28 cellular contexts compared by ENCODE assay signal in the genomic region with DNA sequence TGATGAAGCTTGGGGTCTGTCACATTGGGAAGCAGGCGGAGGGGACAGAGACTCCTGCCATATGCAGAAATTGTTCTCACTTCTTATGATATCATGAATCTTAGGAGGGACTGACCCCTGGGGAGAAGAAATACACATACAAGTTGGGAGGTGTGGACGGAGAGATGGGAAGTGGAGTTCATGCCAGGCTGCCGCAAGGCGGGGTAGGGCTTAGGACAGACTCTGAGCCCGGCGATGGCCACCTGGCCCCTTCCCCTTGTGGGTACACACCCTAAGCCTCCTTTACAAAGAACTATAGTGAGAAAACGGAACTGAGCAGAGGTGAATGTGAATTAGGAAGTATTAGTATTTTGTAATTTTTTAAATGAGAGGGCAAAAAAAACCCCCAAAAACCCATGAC.
"Had no signal": no experiment of that assay in that cellular context is flagged by ENCODE, and none has a peak within 500 bp of the region (broad histone marks: within the 10 kb centered on the region; RNA-seq: fewer than 3 reads in every experiment).

No MANE protein-coding gene starts in this region.

- H3K27ac ChIP-seq: left lung, lower lobe of right lung, pancreas, prostate gland, skin epidermis, spleen, suprapubic skin, thoracic aorta, tibial artery, uterus had no signal

- H3K4me3 Mint-ChIP-seq: immature natural killer cell; naive thymus-derived CD8-positive, alpha-beta T cell; nephron; neural crest cell; stimulated activated effector memory CD8-positive, alpha-beta T cell treated with anti-CD3 and anti-CD28 coated beads, Interleukin-12 subunit alpha, Interleukin-12 subunit beta, amount 100 ng/mL, for 72 hours; stimulated activated naive CD8-positive, alpha-beta T cell treated with anti-CD3 and anti-CD28 coated beads, Interleukin-15, Interleukin-2, amounts not matched to agents 100 ng/mL and 50 ng/mL, for 24 hours; type B pancreatic cell had no signal

- H3K36me3 ChIP-seq: left lung, lower lobe of right lung, pancreas, prostate gland, spleen, suprapubic skin, thoracic aorta, tibial artery, uterus had no signal

- H3K4me1 ChIP-seq: left lung, lower lobe of right lung, pancreas, prostate gland, spleen, suprapubic skin, uterus had no signal

- H3K27me3 ChIP-seq: left lung, pancreas, uterus had no signal

- H3K4me3 ChIP-seq: left lung, lower lobe of right lung, pancreas, prostate gland, skin epidermis, spleen, suprapubic skin, thoracic aorta, tibial artery, uterus had no signal

- H3K9me3 ChIP-seq: left lung, lower lobe of right lung, pancreas, prostate gland, suprapubic skin, thoracic aorta, uterus had no signal

- ATAC-seq: left colon; left lung; lower lobe of right lung; naive thymus-derived CD8-positive, alpha-beta T cell; pancreas; right cardiac atrium; sciatic nerve; stimulated activated effector memory CD8-positive, alpha-beta T cell treated with anti-CD3 and anti-CD28 coated beads, Interleukin-12 subunit alpha, Interleukin-12 subunit beta, amount 100 ng/mL, for 72 hours had no signal

- H3K9me3 Mint-ChIP-seq: type B pancreatic cell had no signal

- H3K4me1 Mint-ChIP-seq: immature natural killer cell; nephron; stimulated activated effector memory CD8-positive, alpha-beta T cell treated with anti-CD3 and anti-CD28 coated beads, Interleukin-12 subunit alpha, Interleukin-12 subunit beta, amount 100 ng/mL, for 72 hours had no signal

- DNase-seq: hypothalamus; immature natural killer cell; kidney; left colon; left lung; lower lobe of right lung; mammary epithelial cell; mesenchymal stem cell; naive thymus-derived CD8-positive, alpha-beta T cell; nucleus accumbens; pancreas; retina; right cardiac atrium; spleen; stimulated activated CD4-positive, alpha-beta T cell treated with anti-CD3 and anti-CD28 coated beads, Interleukin-4, amount 100 ng/mL, for 24 hours; stimulated activated naive CD4-positive, alpha-beta T cell; tibial artery; uterus had no signal

- H3K27ac Mint-ChIP-seq: immature natural killer cell; naive thymus-derived CD8-positive, alpha-beta T cell; nephron; stimulated activated effector memory CD8-positive, alpha-beta T cell treated with anti-CD3 and anti-CD28 coated beads, Interleukin-12 subunit alpha, Interleukin-12 subunit beta, amount 100 ng/mL, for 72 hours; stimulated activated naive CD8-positive, alpha-beta T cell treated with anti-CD3 and anti-CD28 coated beads, Interleukin-15, Interleukin-2, amounts not matched to agents 100 ng/mL and 50 ng/mL, for 24 hours; type B pancreatic cell had no signal

- H3K36me3 Mint-ChIP-seq: immature natural killer cell; naive thymus-derived CD8-positive, alpha-beta T cell; stimulated activated effector memory CD8-positive, alpha-beta T cell treated with anti-CD3 and anti-CD28 coated beads, Interleukin-12 subunit alpha, Interleukin-12 subunit beta, amount 100 ng/mL, for 72 hours had no signal
